8 cellular contexts compared by ENCODE assay signal in genomic region chr2:87517438-87517837, GRCh38.
DNase-seq lines count a peak whose midpoint lies in the region; ATAC-seq lines count a peak whose summit lies in the region.
"Not testable (repeated sequence)": the region's sequence is repeated elsewhere in the genome, so short reads cannot be mapped to it uniquely, and the experiment has no call there.

No MANE protein-coding gene starts in this region.

- not testable (repeated sequence) for H3K36me3 ChIP-seq in CD4-positive, alpha-beta memory T cell (ENCODE audit: insufficient read depth, low read length); KOPT-K1 (ENCODE audit: insufficient read depth, low read length)

- not testable (repeated sequence) for H3K27me3 ChIP-seq in CD4-positive, alpha-beta memory T cell (ENCODE audit: insufficient read depth, low read length)

- CTCF ChIA-PET in CD4-positive, alpha-beta memory T cell (lab: Charles Lee; ENCODE audit: partially characterized antibody); activated CD8-positive, alpha-beta memory T cell treated with anti-CD3 and anti-CD28 coated beads, Interleukin-2, amount 10 ng/mL, durations not matched to agents 7 days and 5 days (lab: Charles Lee): not testable (repeated sequence)

- intact Hi-C loops in CD4-positive, alpha-beta memory T cell (cut with micrococcal nuclease) = not testable (repeated sequence)

- H3K4me1 ChIP-seq in CD4-positive, alpha-beta memory T cell (ENCODE audit: insufficient read depth, low read length) = peaks cover 41% of the 10 kb centered on the region

- peak overlapping the region; percentile 66 to 90 (median 84) for H3K27ac Mint-ChIP-seq in CD4-positive, alpha-beta memory T cell
- H3K27ac Mint-ChIP-seq in T-helper 17 cell (peak overlapping the region; percentile 79), naive B cell (peak overlapping the region; percentile 60 to 98 (median 96))
- H3K27ac Mint-ChIP-seq in activated CD8-positive, alpha-beta memory T cell treated with anti-CD3 and anti-CD28 coated beads, Interleukin-2, amount 10 ng/mL, durations not matched to agents 7 days and 5 days = peak overlapping the region; percentile 62
- peak overlapping the region; percentile 90 for H3K27ac Mint-ChIP-seq in activated naive CD8-positive, alpha-beta T cell treated with anti-CD3 and anti-CD28 coated beads, Interleukin-2, amount 50 U/mL, for 24 hours
- H3K27ac Mint-ChIP-seq in stimulated activated naive CD8-positive, alpha-beta T cell treated with anti-CD3 and anti-CD28 coated beads, Interleukin-15, Interleukin-2, amounts not matched to agents 100 ng/mL and 50 ng/mL, for 24 hours = peak overlapping the region; percentile 94

- POLR2A ChIA-PET in CD4-positive, alpha-beta memory T cell (lab: Charles Lee; ENCODE audit: partially characterized antibody) = not testable (repeated sequence)

- peak in 1 of 5 donors; percentile 29 for DNase-seq in CD4-positive, alpha-beta memory T cell
- DNase-seq in T-helper 17 cell; activated CD8-positive, alpha-beta memory T cell treated with anti-CD3 and anti-CD28 coated beads, Interleukin-2, amount 10 ng/mL, durations not matched to agents 7 days and 5 days; naive B cell: not testable (repeated sequence)
- DNase-seq in activated naive CD8-positive, alpha-beta T cell treated with anti-CD3 and anti-CD28 coated beads, Interleukin-2, amount 50 U/mL, for 24 hours = peak; percentile 34

- not testable (repeated sequence) for H3K4me3 ChIP-seq in CD4-positive, alpha-beta memory T cell (ENCODE audit: low read length in 2 of 2)

- not testable (repeated sequence) for H3K36me3 Mint-ChIP-seq in CD4-positive, alpha-beta memory T cell; T-helper 17 cell (ENCODE audit: low read depth); naive B cell
- peaks cover 12% of the 10 kb centered on the region for H3K36me3 Mint-ChIP-seq in activated CD8-positive, alpha-beta memory T cell treated with anti-CD3 and anti-CD28 coated beads, Interleukin-2, amount 10 ng/mL, durations not matched to agents 7 days and 5 days
- H3K36me3 Mint-ChIP-seq in activated naive CD8-positive, alpha-beta T cell treated with anti-CD3 and anti-CD28 coated beads, Interleukin-2, amount 50 U/mL, for 24 hours (ENCODE audit: low read depth) = peaks cover 27% of the 10 kb centered on the region
- H3K36me3 Mint-ChIP-seq in stimulated activated naive CD8-positive, alpha-beta T cell treated with anti-CD3 and anti-CD28 coated beads, Interleukin-15, Interleukin-2, amounts not matched to agents 100 ng/mL and 50 ng/mL, for 24 hours (ENCODE audit: low read depth) = peaks cover 25% of the 10 kb centered on the region

- H3K27me3 Mint-ChIP-seq in CD4-positive, alpha-beta memory T cell; T-helper 17 cell; activated CD8-positive, alpha-beta memory T cell treated with anti-CD3 and anti-CD28 coated beads, Interleukin-2, amount 10 ng/mL, durations not matched to agents 7 days and 5 days; activated naive CD8-positive, alpha-beta T cell treated with anti-CD3 and anti-CD28 coated beads, Interleukin-2, amount 50 U/mL, for 24 hours; naive B cell; stimulated activated naive CD8-positive, alpha-beta T cell treated with anti-CD3 and anti-CD28 coated beads, Interleukin-15, Interleukin-2, amounts not matched to agents 100 ng/mL and 50 ng/mL, for 24 hours: not testable (repeated sequence)

- H3K27ac ChIP-seq in CD4-positive, alpha-beta memory T cell (ENCODE audit: low read depth, low read length) = peak overlapping the region; percentile 35
- peak overlapping the region; percentile 83 for H3K27ac ChIP-seq in KOPT-K1 (ENCODE audit: low read depth, low read length, poor library complexity, severe bottlenecking)

- H3K9me3 ChIP-seq in CD4-positive, alpha-beta memory T cell (ENCODE audit: control insufficient read depth in 1 of 2, low read length in 2 of 2); KOPT-K1 (ENCODE audit: insufficient read depth, low read length, poor library complexity, severe bottlenecking); T-helper 17 cell (ENCODE audit: control insufficient read depth, low read length, poor library complexity, severe bottlenecking): not testable (repeated sequence)

- H3K4me3 Mint-ChIP-seq in CD4-positive, alpha-beta memory T cell = peak overlapping the region in 2 of 8 donors; percentile 31 to 57
- H3K4me3 Mint-ChIP-seq in T-helper 17 cell; activated CD8-positive, alpha-beta memory T cell treated with anti-CD3 and anti-CD28 coated beads, Interleukin-2, amount 10 ng/mL, durations not matched to agents 7 days and 5 days: not testable (repeated sequence)
- peak overlapping the region; percentile 34 for H3K4me3 Mint-ChIP-seq in activated naive CD8-positive, alpha-beta T cell treated with anti-CD3 and anti-CD28 coated beads, Interleukin-2, amount 50 U/mL, for 24 hours
- H3K4me3 Mint-ChIP-seq in naive B cell = peak overlapping the region in 2 of 8 donors; percentile 47 to 66
- H3K4me3 Mint-ChIP-seq in stimulated activated naive CD8-positive, alpha-beta T cell treated with anti-CD3 and anti-CD28 coated beads, Interleukin-15, Interleukin-2, amounts not matched to agents 100 ng/mL and 50 ng/mL, for 24 hours = peak overlapping the region; percentile 44

- ATAC-seq in GM19351 (IDR thresholded peaks at IDR 0.05; ENCODE audit: unreplicated experiment) = peak; percentile 52
- not testable (repeated sequence) for ATAC-seq in T-helper 17 cell
- ATAC-seq in activated CD8-positive, alpha-beta memory T cell treated with anti-CD3 and anti-CD28 coated beads, Interleukin-2, amount 10 ng/mL, durations not matched to agents 7 days and 5 days = peak; percentile 34
- peak; percentile 25 for ATAC-seq in activated naive CD8-positive, alpha-beta T cell treated with anti-CD3 and anti-CD28 coated beads, Interleukin-2, amount 50 U/mL, for 24 hours
- ATAC-seq in naive B cell (ENCODE audit: low read depth in 2 of 2) = peak in 1 of 2 donors; percentile 27

- H3K9me3 Mint-ChIP-seq in CD4-positive, alpha-beta memory T cell; activated CD8-positive, alpha-beta memory T cell treated with anti-CD3 and anti-CD28 coated beads, Interleukin-2, amount 10 ng/mL, durations not matched to agents 7 days and 5 days (ENCODE audit: low read depth); activated naive CD8-positive, alpha-beta T cell treated with anti-CD3 and anti-CD28 coated beads, Interleukin-2, amount 50 U/mL, for 24 hours; naive B cell; stimulated activated naive CD8-positive, alpha-beta T cell treated with anti-CD3 and anti-CD28 coated beads, Interleukin-15, Interleukin-2, amounts not matched to agents 100 ng/mL and 50 ng/mL, for 24 hours: not testable (repeated sequence)

- peaks cover 15 to 38% (median 26%) of the 10 kb centered on the region in 4 donors for H3K4me1 Mint-ChIP-seq in CD4-positive, alpha-beta memory T cell
- H3K4me1 Mint-ChIP-seq in T-helper 17 cell = not testable (repeated sequence)
- peaks cover 31% of the 10 kb centered on the region for H3K4me1 Mint-ChIP-seq in activated CD8-positive, alpha-beta memory T cell treated with anti-CD3 and anti-CD28 coated beads, Interleukin-2, amount 10 ng/mL, durations not matched to agents 7 days and 5 days
- peaks cover 64% of the 10 kb centered on the region for H3K4me1 Mint-ChIP-seq in activated naive CD8-positive, alpha-beta T cell treated with anti-CD3 and anti-CD28 coated beads, Interleukin-2, amount 50 U/mL, for 24 hours
- peaks cover 13 to 45% (median 20%) of the 10 kb centered on the region in 3 donors for H3K4me1 Mint-ChIP-seq in naive B cell
- peaks cover 65% of the 10 kb centered on the region for H3K4me1 Mint-ChIP-seq in stimulated activated naive CD8-positive, alpha-beta T cell treated with anti-CD3 and anti-CD28 coated beads, Interleukin-15, Interleukin-2, amounts not matched to agents 100 ng/mL and 50 ng/mL, for 24 hours (ENCODE audit: low read depth)
